ENCODE assay signal across 8 cellular contexts in genomic region chr1:107055919-107056425, GRCh38. TPM values are rescaled to one million over a fixed set of nuclear protein-coding genes. Genes with fewer than 3 reads are reported as not detected.
DNase-seq lines count a peak whose midpoint lies in the region; ATAC-seq and TF ChIP-seq lines count a peak whose summit lies in the region.
"Not testable (repeated sequence)": the region's sequence is repeated elsewhere in the genome, so short reads cannot be mapped to it uniquely, and the experiment has no call there.

No MANE protein-coding gene starts in this region.

- H3K4me3 Mint-ChIP-seq in CD4-positive, alpha-beta memory T cell = peak overlapping the region; percentile 94 to 99 (median 98)
- peak overlapping the region; percentile 89 for H3K4me3 Mint-ChIP-seq in activated CD4-positive, alpha-beta T cell treated with anti-CD3 and anti-CD28 coated beads for 36 hours
- H3K4me3 Mint-ChIP-seq in brain (peak overlapping the region; percentile 94 to 98 (median 96)), osteocyte (ENCODE audit: unreplicated experiment) (peak overlapping the region; percentile 98)

- not testable (repeated sequence) for H3K27me3 Mint-ChIP-seq in CD4-positive, alpha-beta memory T cell; activated CD4-positive, alpha-beta T cell treated with anti-CD3 and anti-CD28 coated beads for 36 hours; brain; osteocyte (ENCODE audit: unreplicated experiment)

- ATAC-seq in activated CD4-positive, alpha-beta T cell treated with anti-CD3 and anti-CD28 coated beads for 36 hours = not testable (repeated sequence)

- not testable (repeated sequence) for TF ChIP-seq CTCF in brain (conservative IDR thresholded peaks at IDR 0.05); fibroblast of lung (conservative IDR thresholded peaks at IDR 0.05 in 1 of 2, IDR thresholded peaks at IDR 0.05 in 1 of 2; ENCODE audit: low read depth in 1 of 2, low read length in 2 of 2); liver (IDR thresholded peaks at IDR 0.05; ENCODE audit: low read depth, low read length, missing input control); osteocyte (IDR thresholded peaks at IDR 0.05)

- not testable (repeated sequence) for H3K9me3 Mint-ChIP-seq in CD4-positive, alpha-beta memory T cell; activated CD4-positive, alpha-beta T cell treated with anti-CD3 and anti-CD28 coated beads for 36 hours (ENCODE audit: low read depth); brain; osteocyte (ENCODE audit: unreplicated experiment)

- peaks cover 20% of the 10 kb centered on the region for H3K4me1 ChIP-seq in CD4-positive, alpha-beta memory T cell (ENCODE audit: insufficient read depth, low read length)
- H3K4me1 ChIP-seq in Karpas-422 (ENCODE audit: low read length) = peaks cover 18% of the 10 kb centered on the region
- H3K4me1 ChIP-seq in fibroblast of lung (ENCODE audit: control insufficient read depth, extremely low read depth, insufficient read depth, low read length); thymus (ENCODE audit: control insufficient read depth, insufficient read depth, low read length): not testable (repeated sequence)
- H3K4me1 ChIP-seq in liver (ENCODE audit: control insufficient read depth in 4 of 4, insufficient read depth in 4 of 4, low read length in 3 of 4) = peaks cover 0 to 11% (median 8%) of the 10 kb centered on the region in 4 donors

- POLR2A ChIA-PET in CD4-positive, alpha-beta memory T cell (lab: Charles Lee; ENCODE audit: partially characterized antibody) = interaction anchor here (0.8 to 1.5 kb wide), 4 partner anchors 8 to 1144 kb away, joined by 3 to 6 read pairs (median 4); partner anchors contain the start of gene SLC25A24
- POLR2A ChIA-PET in activated CD4-positive, alpha-beta T cell treated with anti-CD3 and anti-CD28 coated beads for 36 hours (lab: Charles Lee) = not testable (repeated sequence)

- H3K9me3 ChIP-seq in CD4-positive, alpha-beta memory T cell (ENCODE audit: control insufficient read depth in 1 of 2, low read length in 2 of 2); Karpas-422 (ENCODE audit: low read length); fibroblast of lung (ENCODE audit: control insufficient read depth, insufficient read depth, low read depth, low read length); liver (ENCODE audit: control insufficient read depth in 4 of 4, low read length in 3 of 4); thymus (ENCODE audit: control insufficient read depth): not testable (repeated sequence)

- CTCF ChIA-PET in CD4-positive, alpha-beta memory T cell (lab: Charles Lee; ENCODE audit: partially characterized antibody) = not testable (repeated sequence)
- CTCF ChIA-PET in activated CD4-positive, alpha-beta T cell treated with anti-CD3 and anti-CD28 coated beads for 36 hours (lab: Charles Lee) = interaction anchor here (0.7 to 1.7 kb wide), 4 partner anchors 8 to 411 kb away, joined by 3 to 7 read pairs (median 5); no protein-coding TSS in a partner anchor

- H3K79me2 ChIP-seq in Karpas-422 (ENCODE audit: low read length) (peaks cover 19% of the 10 kb centered on the region), fibroblast of lung (ENCODE audit: control insufficient read depth, insufficient read depth, low read length) (peaks cover 14% of the 10 kb centered on the region)

- H4K20me1 ChIP-seq in Karpas-422 (ENCODE audit: insufficient read depth, low read depth, low read length); fibroblast of lung (ENCODE audit: control insufficient read depth, extremely low read depth, insufficient read depth, low read length): not testable (repeated sequence)

- H3K36me3 ChIP-seq in CD4-positive, alpha-beta memory T cell (ENCODE audit: insufficient read depth, low read length); fibroblast of lung (ENCODE audit: control insufficient read depth, insufficient read depth, low read length); liver (ENCODE audit: control insufficient read depth in 4 of 4, insufficient read depth in 3 of 4, low read depth in 1 of 4, low read length in 3 of 4); thymus (ENCODE audit: control insufficient read depth, insufficient read depth): not testable (repeated sequence)
- peaks cover 13% of the 10 kb centered on the region for H3K36me3 ChIP-seq in Karpas-422 (ENCODE audit: insufficient read depth, low read length)

- peak overlapping the region; percentile 93 for H2AFZ ChIP-seq in Karpas-422 (ENCODE audit: low read length)
- peak overlapping the region; percentile 99 for H2AFZ ChIP-seq in fibroblast of lung (ENCODE audit: low read length)

- peaks cover 4 to 21% of the 10 kb centered on the region in 2 donors for H3K36me3 Mint-ChIP-seq in CD4-positive, alpha-beta memory T cell
- H3K36me3 Mint-ChIP-seq in activated CD4-positive, alpha-beta T cell treated with anti-CD3 and anti-CD28 coated beads for 36 hours (ENCODE audit: low read depth) = peaks cover 21% of the 10 kb centered on the region
- H3K36me3 Mint-ChIP-seq in brain = peaks cover 12% of the 10 kb centered on the region
- H3K36me3 Mint-ChIP-seq in osteocyte (ENCODE audit: unreplicated experiment) = not testable (repeated sequence)

- H3K27me3 ChIP-seq in CD4-positive, alpha-beta memory T cell (ENCODE audit: insufficient read depth, low read length); Karpas-422 (ENCODE audit: low read length); fibroblast of lung (ENCODE audit: control insufficient read depth, insufficient read depth, low read length); liver (ENCODE audit: control insufficient read depth in 4 of 4, insufficient read depth in 4 of 4, low read length in 3 of 4); thymus (ENCODE audit: control insufficient read depth, insufficient read depth): not testable (repeated sequence)

- H3K27ac Mint-ChIP-seq in CD4-positive, alpha-beta memory T cell = peak overlapping the region; percentile 87 to 99 (median 95)
- H3K27ac Mint-ChIP-seq in activated CD4-positive, alpha-beta T cell treated with anti-CD3 and anti-CD28 coated beads for 36 hours = peak overlapping the region; percentile 93
- H3K27ac Mint-ChIP-seq in brain (peak overlapping the region; percentile 98 to 99 (median 99)), osteocyte (ENCODE audit: unreplicated experiment) (peak overlapping the region; percentile 91)

- not testable (repeated sequence) for TF ChIP-seq RAD21 in liver (IDR thresholded peaks at IDR 0.05)

- H3K27ac ChIP-seq in CD4-positive, alpha-beta memory T cell (ENCODE audit: low read depth, low read length) = peak overlapping the region; percentile 80
- not testable (repeated sequence) for H3K27ac ChIP-seq in Karpas-422 (ENCODE audit: low read length)
- H3K27ac ChIP-seq in fibroblast of lung (ENCODE audit: insufficient read depth, low read length) (peak overlapping the region; percentile 91), liver (ENCODE audit: low read depth in 1 of 2, low read length in 2 of 2) (peak overlapping the region; percentile 56 to 88), thymus (ENCODE audit: low read depth) (peak overlapping the region; percentile 74)

- peaks cover 17 to 36% (median 25%) of the 10 kb centered on the region in 4 donors for H3K4me1 Mint-ChIP-seq in CD4-positive, alpha-beta memory T cell
- H3K4me1 Mint-ChIP-seq in activated CD4-positive, alpha-beta T cell treated with anti-CD3 and anti-CD28 coated beads for 36 hours = peaks cover 17% of the 10 kb centered on the region
- H3K4me1 Mint-ChIP-seq in brain (peaks cover 37% of the 10 kb centered on the region), osteocyte (ENCODE audit: unreplicated experiment) (peaks cover 15% of the 10 kb centered on the region)

- intact Hi-C loops in CD4-positive, alpha-beta memory T cell (cut with micrococcal nuclease) = not testable (repeated sequence)
- intact Hi-C loops in activated CD4-positive, alpha-beta T cell treated with anti-CD3 and anti-CD28 coated beads for 36 hours (cut with DNase I, micrococcal nuclease) = loop anchor here (2.0 to 10.0 kb wide), 4 partner anchors 85 to 909 kb away; partner anchors contain the start of genes NTNG1 (in 2 of the 2) and VAV3 (in 1 of the 2)

- peak in 1 of 5 donors; percentile 16 for DNase-seq in CD4-positive, alpha-beta memory T cell
- DNase-seq in Karpas-422; activated CD4-positive, alpha-beta T cell treated with anti-CD3 and anti-CD28 coated beads for 36 hours; fibroblast of lung (ENCODE audit: low read depth in 2 of 2); osteocyte (ENCODE audit: extremely low spot score, unreplicated experiment): not testable (repeated sequence)

- H3K4me2 ChIP-seq in Karpas-422 (ENCODE audit: low read depth, low read length, poor library complexity, severe bottlenecking) = peak overlapping the region; percentile 83
- H3K4me2 ChIP-seq in fibroblast of lung (ENCODE audit: extremely low read depth, insufficient read depth, low read length) = peak overlapping the region; percentile 75

- H3K9ac ChIP-seq in Karpas-422 (ENCODE audit: low read length) (peak overlapping the region; percentile 95), fibroblast of lung (ENCODE audit: insufficient read depth, low read length) (peak overlapping the region; percentile 90), liver (ENCODE audit: low read depth in 1 of 2, low read length in 2 of 2) (peak overlapping the region; percentile 15 to 78)

- peak overlapping the region; percentile 55 to 97 for H3K4me3 ChIP-seq in CD4-positive, alpha-beta memory T cell (ENCODE audit: low read length in 2 of 2)
- H3K4me3 ChIP-seq in Karpas-422 (ENCODE audit: low read length) (peak overlapping the region; percentile 99), fibroblast of lung (replicated peaks in 1 of 4; ENCODE audit: control extremely low read depth in 1 of 4, insufficient read depth in 1 of 4, low read depth in 3 of 4, low read length in 4 of 4) (peak overlapping the region; percentile 87 to 97 (median 93)), liver (ENCODE audit: low read depth in 1 of 3, low read length in 3 of 3) (peak overlapping the region; percentile 83 to 100 (median 85)), thymus (ENCODE audit: low read length) (peak overlapping the region; percentile 77)

- not testable (repeated sequence) for H3K9me2 ChIP-seq in Karpas-422 (replicated peaks; ENCODE audit: insufficient read depth, low read length)

- WGBS in liver = 84% methylated on average over 24 of the region's 24 CpGs
- WGBS in thymus = 91% methylated on average over 24 of the region's 24 CpGs

RNA-seq across cellular contexts. Expression of gene PRMT6, which starts 0.5 kb away (rescaled TPM):
- 10 to 100 TPM; 20.8 to 20.9 TPM for total RNA-seq in CD4-positive, alpha-beta memory T cell
- 10 to 100 TPM; 14.1 to 16.4 TPM for polyA plus RNA-seq in CD4-positive, alpha-beta memory T cell
- total RNA-seq in Karpas-422 (2014; rRNA removed; shearing (Covaris generic); ENCODE audit: low replicate concordance) = 12.3 and 18.8 TPM in 2 replicates
- 10 to 100 TPM; 13.3 to 15.4 TPM for total RNA-seq in activated CD4-positive, alpha-beta T cell treated with anti-CD3 and anti-CD28 coated beads for 36 hours
- polyA plus RNA-seq in brain (ENCODE audit: insufficient read depth, low read depth, low replicate concordance) (12.5 TPM), fibroblast of lung (11.1 and 15.5 TPM in 2 replicates), liver (10 to 100 TPM in 1 of 2 donors, 1 to 10 TPM in 1; 8.5 to 15.2 TPM), thymus (24.4 TPM)
- total RNA-seq in fibroblast of lung (10.6 and 12.3 TPM in 2 replicates), liver (10 to 100 TPM; 14.0 to 14.8 TPM), osteocyte (18.5 and 19.7 TPM in 2 replicates)
- 11.0 and 16.3 TPM in 2 replicates for polyA plus RNA-seq in fibroblast of lung (2012)
- 2.3 and 10.4 TPM in 2 replicates for polyA minus RNA-seq in fibroblast of lung (ENCODE audit: low replicate concordance)
